In the genomic region with DNA sequence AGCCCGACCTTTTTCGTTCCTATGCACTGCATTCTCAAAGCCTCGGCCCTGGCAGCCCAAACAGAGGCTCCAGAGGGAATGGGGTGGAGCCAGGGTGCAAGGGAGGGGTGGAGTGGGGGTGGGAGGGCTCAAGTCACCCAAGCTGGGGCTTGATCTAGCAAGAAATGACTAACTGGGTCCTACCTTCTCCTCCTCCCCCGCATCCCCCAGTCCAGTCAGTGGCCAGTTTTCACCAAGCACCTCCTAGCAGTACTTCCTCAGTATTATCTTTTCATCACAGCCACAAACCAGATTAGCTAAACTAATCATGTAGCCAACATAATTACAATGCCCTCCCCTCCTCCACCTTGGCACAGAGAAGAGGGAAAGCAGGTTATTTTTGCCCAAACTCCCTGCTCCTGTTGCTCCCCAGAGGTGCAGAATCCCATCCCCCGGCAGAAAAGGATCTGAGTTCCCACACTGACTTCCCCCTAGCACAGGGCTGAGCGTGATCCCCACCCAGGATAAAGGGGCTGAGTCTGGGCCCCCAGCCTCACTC, we compare ENCODE assay signal across 6 cellular contexts. TPM values are rescaled to one million over a fixed set of nuclear protein-coding genes. Genes with fewer than 3 reads are reported as not detected.
DNase-seq lines count a peak whose midpoint lies in the region; ATAC-seq lines count a peak whose summit lies in the region.

No MANE protein-coding gene starts in this region.

- H3K27ac Mint-ChIP-seq in memory B cell, result no peak overlapping the region
- no peak overlapping the region for H3K27ac Mint-ChIP-seq in effector memory CD8-positive, alpha-beta T cell

- peaks cover 16% of the 10 kb centered on the region for H3K27me3 Mint-ChIP-seq in memory B cell
- H3K27me3 Mint-ChIP-seq in effector memory CD8-positive, alpha-beta T cell, result peaks cover 41 to 61% of the 10 kb centered on the region in 2 donors

- no peaks in the 10 kb centered on the region for H3K9me3 Mint-ChIP-seq in memory B cell
- H3K9me3 Mint-ChIP-seq in effector memory CD8-positive, alpha-beta T cell, result no peaks in the 10 kb centered on the region

- in situ Hi-C loops in G401 (cut with HindIII; ENCODE audit: low sequenced_read_pairs), result no loop called here

- ATAC-seq in memory B cell (ENCODE audit: low read depth) (no peak), GM21515 (IDR thresholded peaks at IDR 0.05; ENCODE audit: unreplicated experiment) (no peak)
- ATAC-seq in effector memory CD8-positive, alpha-beta T cell (replicated peaks), result no peak

- peaks cover 2% of the 10 kb centered on the region for H3K36me3 Mint-ChIP-seq in memory B cell
- H3K36me3 Mint-ChIP-seq in effector memory CD8-positive, alpha-beta T cell (ENCODE audit: insufficient read depth), result no peaks in the 10 kb centered on the region

- H3K4me3 Mint-ChIP-seq in memory B cell, result peak overlapping the region; percentile 74
- H3K4me3 Mint-ChIP-seq in effector memory CD8-positive, alpha-beta T cell, result peak overlapping the region in 1 of 2 donors; percentile 53

- peaks cover 15% of the 10 kb centered on the region for H3K4me1 Mint-ChIP-seq in memory B cell
- peaks cover 8 to 11% of the 10 kb centered on the region in 2 donors for H3K4me1 Mint-ChIP-seq in effector memory CD8-positive, alpha-beta T cell (ENCODE audit: low read depth in 2 of 2)

- DNase-seq in G401 (ENCODE audit: low spot score) (peak; percentile 43), UCSD-AML1 (lab: John Stamatoyannopoulos, UW; ENCODE audit: unreplicated experiment) (peak; percentile 83), memory B cell (ENCODE audit: low spot score in 2 of 2) (no peak), middle frontal gyrus (ENCODE audit: extremely low spot score, low spot score) (no peak)
- DNase-seq in effector memory CD8-positive, alpha-beta T cell, result no peak

RNA-seq across cellular contexts. Expression of gene JUP, which starts 2.2 kb away (rescaled TPM):
- total RNA-seq in G401 (2014; rRNA removed; shearing (Covaris generic)), result 44.9 and 57.8 TPM in 2 replicates

RNA-seq across cellular contexts. Expression of gene P3H4, which starts 27.5 kb away (rescaled TPM):
- 30.5 and 40.4 TPM in 2 replicates for total RNA-seq in G401 (2014; rRNA removed; shearing (Covaris generic))

RNA-seq across cellular contexts. Expression of gene FKBP10, which starts 28.5 kb away (rescaled TPM):
- total RNA-seq in G401 (2014; rRNA removed; shearing (Covaris generic)), result 207 and 220 TPM in 2 replicates

RNA-seq across cellular contexts. Expression of gene HAP1, which starts 49.8 kb away (rescaled TPM):
- 1.1 and 1.6 TPM in 2 replicates for total RNA-seq in G401 (2014; rRNA removed; shearing (Covaris generic))

RNA-seq across cellular contexts. Expression of gene NT5C3B, which starts 51.8 kb away (rescaled TPM):
- total RNA-seq in G401 (2014; rRNA removed; shearing (Covaris generic)), result 75.8 and 77.8 TPM in 2 replicates

Comparison
In these comparisons a context has a peak if more than half of its experiments do, and no peak if none do; other contexts are left out.
1. DNase-seq: peak in G401 (single experiment) and UCSD-AML1 (single experiment); none in memory B cell (0 of 2), middle frontal gyrus (single experiment) and effector memory CD8-positive, alpha-beta T cell (0 of 3).